ENCODE assay signal across 19 cellular contexts in genomic region chr5:80269991-80270438, GRCh38. TPM values are rescaled to one million over a fixed set of nuclear protein-coding genes. Genes with fewer than 3 reads are reported as not detected.
DNase-seq lines count a peak whose midpoint lies in the region; ATAC-seq and TF ChIP-seq lines count a peak whose summit lies in the region.
"Had no signal": no experiment of that assay in that cellular context is flagged by ENCODE, and none has a peak within 500 bp of the region (broad histone marks: within the 10 kb centered on the region; RNA-seq: fewer than 3 reads in every experiment).

No MANE protein-coding gene starts in this region.

- no peaks in the 10 kb centered on the region for H3K9me3 Mint-ChIP-seq in natural killer cell

- intact Hi-C loops in natural killer cell (cut with micrococcal nuclease): no loop called here

- no peak overlapping the region for H3K4me3 Mint-ChIP-seq in natural killer cell

- no peaks in the 10 kb centered on the region for H3K36me3 Mint-ChIP-seq in natural killer cell

- no peak overlapping the region for H3K27ac Mint-ChIP-seq in natural killer cell

- peaks cover 61% of the 10 kb centered on the region for H3K4me1 ChIP-seq in BLaER1
- no peaks in the 10 kb centered on the region for H3K4me1 ChIP-seq in effector memory CD4-positive, alpha-beta T cell (ENCODE audit: control insufficient read depth, insufficient read depth, low read length, poor library complexity, severe bottlenecking)

- no peak for TF ChIP-seq CTCF in natural killer cell (IDR thresholded peaks at IDR 0.05)

- no peaks in the 10 kb centered on the region for H4K20me1 ChIP-seq in BLaER1

- peak overlapping the region; percentile 84 for H3K27ac ChIP-seq in BLaER1
- peak overlapping the region; percentile 34 for H3K27ac ChIP-seq in effector memory CD4-positive, alpha-beta T cell (ENCODE audit: insufficient read depth, low read length, poor library complexity, severe bottlenecking)
- H3K27ac ChIP-seq: ovary had no signal

- H3K4me1 Mint-ChIP-seq in natural killer cell: no peaks in the 10 kb centered on the region

- H3K27me3 ChIP-seq in BLaER1: no peaks in the 10 kb centered on the region
- no peaks in the 10 kb centered on the region for H3K27me3 ChIP-seq in effector memory CD4-positive, alpha-beta T cell (replicated peaks; ENCODE audit: control insufficient read depth, insufficient read depth, low read length, poor library complexity, severe bottlenecking)
- H3K27me3 ChIP-seq: ovary had no signal

- H3K9ac ChIP-seq in BLaER1: peak overlapping the region; percentile 3; the same call in 1 of the 2 replicates

- H3K9me3 ChIP-seq in BLaER1: no peaks in the 10 kb centered on the region; the same call in 1 of the 2 replicates
- H3K9me3 ChIP-seq in effector memory CD4-positive, alpha-beta T cell (ENCODE audit: control insufficient read depth, low read length): no peaks in the 10 kb centered on the region
- H3K9me3 ChIP-seq: ovary had no signal

- ATAC-seq in GM18858 (IDR thresholded peaks at IDR 0.05; ENCODE audit: unreplicated experiment) (no peak), natural killer cell (no peak), GM19328 (IDR thresholded peaks at IDR 0.05; ENCODE audit: unreplicated experiment) (no peak)

- H3K27me3 Mint-ChIP-seq in natural killer cell (ENCODE audit: low read depth in 2 of 2): peaks cover 0 to 4% of the 10 kb centered on the region in 2 donors

- no peaks in the 10 kb centered on the region for H3K36me3 ChIP-seq in BLaER1
- no peaks in the 10 kb centered on the region for H3K36me3 ChIP-seq in effector memory CD4-positive, alpha-beta T cell (ENCODE audit: control insufficient read depth, insufficient read depth, low read length)
- H3K36me3 ChIP-seq: ovary had no signal

- peak; percentile 55 for DNase-seq in Jurkat, Clone E6-1 (ENCODE audit: low read depth, low spot score)
- DNase-seq in activated CD4-positive, alpha-beta T cell treated with anti-CD3 and anti-CD28 coated beads, Interleukin-2, amount 50 U/mL, for 4 hours: peak; percentile 34 to 36
- peak in 1 of 3 donors; percentile 33 for DNase-seq in effector memory CD4-positive, alpha-beta T cell
- DNase-seq in natural killer cell: no peak
- no peak for DNase-seq in SW480 (ENCODE audit: low spot score)
- DNase-seq: amniotic stem cell, head of caudate nucleus, NCI-H187, NCI-H524 treated with DMSO at 0.1 percent for 48 hours, ovary, small intestine, SW 1271 had no signal

- no peak overlapping the region for H3K4me3 ChIP-seq in BLaER1
- no peak overlapping the region for H3K4me3 ChIP-seq in Jurkat, Clone E6-1 (ENCODE audit: low read length)
- H3K4me3 ChIP-seq in effector memory CD4-positive, alpha-beta T cell (ENCODE audit: insufficient read depth, low read depth, low read length, poor library complexity, severe bottlenecking): no peak overlapping the region
- H3K4me3 ChIP-seq: ovary had no signal

- peak overlapping the region; percentile 73 for H3K4me2 ChIP-seq in BLaER1

RNA-seq across cellular contexts. Expression of gene SERINC5, which starts 14.2 kb away (rescaled TPM):
- 50.4 TPM for polyA plus RNA-seq in Jurkat, Clone E6-1 (2012; ENCODE audit: insufficient read depth, insufficient read length)
- 10 to 100 TPM in 2 of 3 donors, 1 to 10 TPM in 1; 6.8 to 18.9 (median 14.5) TPM for total RNA-seq in natural killer cell

RNA-seq across cellular contexts. Expression of gene SPZ1, which starts 49.8 kb away (rescaled TPM):
- polyA plus RNA-seq in Jurkat, Clone E6-1 (2012; ENCODE audit: insufficient read depth, insufficient read length): not detected
- total RNA-seq in natural killer cell: not detected
- total RNA-seq: kidney epithelial cell, LHCN-M2, ovary, temporal lobe had no signal
- polyA plus RNA-seq: esophagus, ovary, small intestine had no signal

Comparison
In these comparisons a context has a peak if more than half of its experiments do, and no peak if none do; other contexts are left out.
1. DNase-seq: peak in Jurkat, Clone E6-1 (single experiment) and activated CD4-positive, alpha-beta T cell treated with anti-CD3 and anti-CD28 coated beads, Interleukin-2, amount 50 U/mL, for 4 hours (2 of 2); none in natural killer cell (single experiment) and SW480 (single experiment).